ENCODE assay signal across 1 cellular context in the genomic region with DNA sequence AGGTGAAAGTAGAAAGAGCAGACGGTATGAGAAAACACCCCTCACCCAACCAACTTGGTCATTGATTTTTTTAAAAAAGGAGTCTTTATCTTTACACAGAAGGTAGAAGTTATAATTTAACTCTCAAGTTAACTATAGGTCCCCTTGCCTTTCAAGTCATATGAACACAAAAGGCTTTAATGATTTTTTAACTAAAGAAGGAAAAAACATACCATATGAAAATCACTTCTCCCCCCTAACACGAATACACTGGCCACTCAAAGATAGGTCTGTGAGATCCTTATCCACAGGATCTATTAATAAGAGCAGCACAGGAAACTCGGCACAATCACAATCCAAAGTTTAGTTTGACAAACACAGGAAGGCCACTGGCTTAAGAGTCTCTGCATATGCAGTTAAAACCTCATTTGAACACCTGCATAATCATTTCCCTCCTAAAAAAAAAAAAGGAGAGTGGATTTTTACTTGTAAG.
TF ChIP-seq lines count a peak whose summit lies in the region.

No MANE protein-coding gene starts in this region.

TF ChIP-seq in HepG2, 621 proteins besides CTCF, POLR2A, EP300 and RAD21 (continued from another document and continues in another):
- TF ChIP-seq, protein P1, sequence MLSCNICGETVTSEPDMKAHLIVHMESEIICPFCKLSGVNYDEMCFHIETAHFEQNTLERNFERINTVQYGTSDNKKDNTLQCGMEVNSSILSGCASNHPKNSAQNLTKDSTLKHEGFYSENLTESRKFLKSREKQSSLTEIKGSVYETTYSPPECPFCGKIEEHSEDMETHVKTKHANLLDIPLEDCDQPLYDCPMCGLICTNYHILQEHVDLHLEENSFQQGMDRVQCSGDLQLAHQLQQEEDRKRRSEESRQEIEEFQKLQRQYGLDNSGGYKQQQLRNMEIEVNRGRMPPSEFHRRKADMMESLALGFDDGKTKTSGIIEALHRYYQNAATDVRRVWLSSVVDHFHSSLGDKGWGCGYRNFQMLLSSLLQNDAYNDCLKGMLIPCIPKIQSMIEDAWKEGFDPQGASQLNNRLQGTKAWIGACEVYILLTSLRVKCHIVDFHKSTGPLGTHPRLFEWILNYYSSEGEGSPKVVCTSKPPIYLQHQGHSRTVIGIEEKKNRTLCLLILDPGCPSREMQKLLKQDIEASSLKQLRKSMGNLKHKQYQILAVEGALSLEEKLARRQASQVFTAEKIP (CRISPR knock-in tag; IDR thresholded peaks at IDR 0.05; ENCODE audit: borderline replicate concordance) = no peak
- TF ChIP-seq BRD4 (CRISPR knock-in tag; IDR thresholded peaks at IDR 0.05) (0 out of 2 replicates have a peak, but pooled peaks have one; percentile 42), ZNF256 (CRISPR knock-in tag; conservative IDR thresholded peaks at IDR 0.05) (no peak), AHDC1 (CRISPR knock-in tag; IDR thresholded peaks at IDR 0.05; ENCODE audit: borderline replicate concordance) (peak; percentile 76; the same call in 1 of the 2 replicates), FIP1L1 (IDR thresholded peaks at IDR 0.05; ENCODE audit: borderline replicate concordance, insufficient read depth, low read depth, low read length) (no peak), ZNF597 (CRISPR knock-in tag; IDR thresholded peaks at IDR 0.05) (no peak), STAT6 (CRISPR knock-in tag; IDR thresholded peaks at IDR 0.05; ENCODE audit: borderline replicate concordance) (no peak), PRDM15 (CRISPR knock-in tag; IDR thresholded peaks at IDR 0.05) (no peak), SALL1 (CRISPR knock-in tag; IDR thresholded peaks at IDR 0.05) (no peak; the same call in 1 of the 2 replicates), ZNF674 (CRISPR knock-in tag; IDR thresholded peaks at IDR 0.05; ENCODE audit: low read depth) (no peak), NCOR1 (IDR thresholded peaks at IDR 0.05; ENCODE audit: borderline replicate concordance, low read length) (peak; percentile 83; the same call in 1 of the 2 replicates), ATRX (CRISPR knock-in tag; IDR thresholded peaks at IDR 0.05; ENCODE audit: borderline replicate concordance) (no peak), ELK4 (CRISPR knock-in tag; IDR thresholded peaks at IDR 0.05; ENCODE audit: borderline replicate concordance) (no peak), ZNF589 (CRISPR knock-in tag; conservative IDR thresholded peaks at IDR 0.05) (no peak), SYNCRIP (IDR thresholded peaks at IDR 0.05; ENCODE audit: insufficient read depth, low read depth, low read length) (no peak), AHR (CRISPR knock-in tag; IDR thresholded peaks at IDR 0.05) (no peak), DMAP1 (CRISPR knock-in tag; IDR thresholded peaks at IDR 0.05) (no peak), RBAK (CRISPR knock-in tag; IDR thresholded peaks at IDR 0.05) (no peak), LCORL (IDR thresholded peaks at IDR 0.05) (no peak), LCORL (CRISPR knock-in tag; IDR thresholded peaks at IDR 0.05) (no peak; the same call in 1 of the 2 replicates), SIN3B (IDR thresholded peaks at IDR 0.05; ENCODE audit: low read length) (no peak)
- TF ChIP-seq, protein P2, sequence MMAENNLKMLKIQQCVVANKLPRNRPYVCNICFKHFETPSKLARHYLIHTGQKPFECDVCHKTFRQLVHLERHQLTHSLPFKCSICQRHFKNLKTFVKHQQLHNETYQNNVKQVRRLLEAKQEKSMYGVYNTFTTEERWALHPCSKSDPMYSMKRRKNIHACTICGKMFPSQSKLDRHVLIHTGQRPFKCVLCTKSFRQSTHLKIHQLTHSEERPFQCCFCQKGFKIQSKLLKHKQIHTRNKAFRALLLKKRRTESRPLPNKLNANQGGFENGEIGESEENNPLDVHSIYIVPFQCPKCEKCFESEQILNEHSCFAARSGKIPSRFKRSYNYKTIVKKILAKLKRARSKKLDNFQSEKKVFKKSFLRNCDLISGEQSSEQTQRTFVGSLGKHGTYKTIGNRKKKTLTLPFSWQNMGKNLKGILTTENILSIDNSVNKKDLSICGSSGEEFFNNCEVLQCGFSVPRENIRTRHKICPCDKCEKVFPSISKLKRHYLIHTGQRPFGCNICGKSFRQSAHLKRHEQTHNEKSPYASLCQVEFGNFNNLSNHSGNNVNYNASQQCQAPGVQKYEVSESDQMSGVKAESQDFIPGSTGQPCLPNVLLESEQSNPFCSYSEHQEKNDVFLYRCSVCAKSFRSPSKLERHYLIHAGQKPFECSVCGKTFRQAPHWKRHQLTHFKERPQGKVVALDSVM (CRISPR knock-in tag; IDR thresholded peaks at IDR 0.05) = no peak
